ENCODE assay signal across 7 cellular contexts in genomic region chr1:203026666-203027663, GRCh38. TPM values are rescaled to one million over a fixed set of nuclear protein-coding genes. Genes with fewer than 3 reads are reported as not detected.
A peak's percentile ranks its signal among the peaks of the same experiment; 100 is the strongest.
DNase-seq lines count a peak whose midpoint lies in the region; ATAC-seq and TF ChIP-seq lines count a peak whose summit lies in the region.

No MANE protein-coding gene starts in this region.

- TF ChIP-seq CTCF in astrocyte of the cerebellum (IDR thresholded peaks at IDR 0.05; ENCODE audit: low read depth, low read length, missing control alignments), result no peak

- H3K27ac ChIP-seq in temporal lobe (ENCODE audit: low read depth, low read length), result peak overlapping the region; percentile 54

- ATAC-seq in GM19324 (IDR thresholded peaks at IDR 0.05; ENCODE audit: low FRiP score, unreplicated experiment), result peak; percentile 14
- ATAC-seq in HG03196 (IDR thresholded peaks at IDR 0.05; ENCODE audit: unreplicated experiment), result peak; percentile 8
- peak; percentile 18 for ATAC-seq in left colon

- H3K4me3 ChIP-seq in astrocyte of the cerebellum (ENCODE audit: low read depth, low read length), result peak overlapping the region; percentile 54

- DNase-seq in astrocyte of the cerebellum (ENCODE audit: low read depth) (no peak), left colon (peak in 1 of 2 donors; percentile 23), globus pallidus (ENCODE audit: low spot score) (no peak), medulla oblongata (ENCODE audit: extremely low spot score) (no peak)

- in situ Hi-C loops in astrocyte of the cerebellum (cut with HindIII; ENCODE audit: low sequenced_read_pairs), result no loop called here

- intact Hi-C loops in left colon (cut with DNase I, micrococcal nuclease), result no loop called here

RNA-seq across cellular contexts. Expression of gene PPFIA4, which starts 0.7 kb away (rescaled TPM):
- total RNA-seq in left colon, result 1 to 10 TPM in 1 of 2 donors, under 1 TPM in 1; 0.58 to 1.7 TPM
- total RNA-seq in temporal lobe, result 12.3 TPM

RNA-seq across cellular contexts. Expression of gene TMEM183A, which starts 19.8 kb away (rescaled TPM):
- total RNA-seq in left colon, result 10 to 100 TPM; 91.5 to 97.1 TPM
- total RNA-seq in temporal lobe, result 87.8 TPM

RNA-seq across cellular contexts. Expression of gene MYOG, which starts 58.8 kb away (rescaled TPM):
- total RNA-seq in left colon, result not detected
- not detected for total RNA-seq in temporal lobe

RNA-seq across cellular contexts. Expression of gene CYB5R1, which starts 59.9 kb away (rescaled TPM):
- total RNA-seq in left colon, result 10 to 100 TPM; 21.2 to 31.9 TPM
- 20.4 TPM for total RNA-seq in temporal lobe
